ENCODE assay signal across 8 cellular contexts in genomic region chr11:6926208-6927029, GRCh38. TPM values are rescaled to one million over a fixed set of nuclear protein-coding genes. Genes with fewer than 3 reads are reported as not detected.
DNase-seq lines count a peak whose midpoint lies in the region; ATAC-seq, FAIRE-seq and TF ChIP-seq lines count a peak whose summit lies in the region.

ZNF215 (plus strand) TSS chr11:6926426; CDS start chr11:6932273, 5,847 bp downstream.

- peak within 1 kb of the TSS; percentile 3 to 84 (median 30) for H3K27ac Mint-ChIP-seq in brain

- peak within 1 kb of the TSS; percentile 89 to 99 (median 93) for H3K4me3 Mint-ChIP-seq in brain

- no peaks in the 10 kb centered on the region for H3K36me3 ChIP-seq in iPS-18a (ENCODE audit: control insufficient read depth, low read depth, low read length)
- no peaks in the 10 kb centered on the region for H3K36me3 ChIP-seq in sigmoid colon

- intact Hi-C loops in sigmoid colon (cut with DNase I) = loop anchor here (1.0 to 10.0 kb wide), 2 partner anchors 68 to 93 kb away; no protein-coding TSS in a partner anchor

- peaks cover 42% of the 10 kb centered on the region for H3K27me3 Mint-ChIP-seq in brain

- TF ChIP-seq POLR2A in sigmoid colon (IDR thresholded peaks at IDR 0.05) = no peak

- H3K9me3 ChIP-seq in iPS-18a (ENCODE audit: control insufficient read depth, low read depth, low read length) = no peaks in the 10 kb centered on the region
- H3K9me3 ChIP-seq in sigmoid colon = no peaks in the 10 kb centered on the region

- H3K4me1 ChIP-seq in iPS-18a (ENCODE audit: control insufficient read depth, low read depth, low read length) (peaks cover 19% of the 10 kb centered on the region), sigmoid colon (peaks cover 0 to 15% (median 10%) of the 10 kb centered on the region in 4 donors)

- FAIRE-seq in RCC 7860 (lab: Jason Lieb, UNC) = peak; percentile 60

- peak; percentile 84 for DNase-seq in DMS53 treated with DMSO at 0.1 percent for 48 hours (lab: John Stamatoyannopoulos, UW; ENCODE audit: unreplicated experiment)
- DNase-seq in RCC 7860 (ENCODE audit: low spot score) = peak; percentile 82
- DNase-seq in sigmoid colon = peak; percentile 85
- DNase-seq in KG1 (lab: John Stamatoyannopoulos, UW) = no peak

- peak; percentile 75 for ATAC-seq in GM19467 (IDR thresholded peaks at IDR 0.05; ENCODE audit: unreplicated experiment)
- peak; percentile 53 for ATAC-seq in HG03521 (IDR thresholded peaks at IDR 0.05; ENCODE audit: unreplicated experiment)

- H3K4me1 Mint-ChIP-seq in brain = peaks cover 24% of the 10 kb centered on the region

- H3K4me3 ChIP-seq in iPS-18a (ENCODE audit: low read length) = peak within 1 kb of the TSS; percentile 85
- peak within 1 kb of the TSS; percentile 43 to 70 (median 56) for H3K4me3 ChIP-seq in sigmoid colon

- peak within 1 kb of the TSS; percentile 87 for H3K9ac ChIP-seq in iPS-18a (ENCODE audit: low read length)

- no peak for TF ChIP-seq EP300 in sigmoid colon (IDR thresholded peaks at IDR 0.05)

- no peaks in the 10 kb centered on the region for H3K9me3 Mint-ChIP-seq in brain

- TF ChIP-seq CTCF in brain (conservative IDR thresholded peaks at IDR 0.05) = no peak
- TF ChIP-seq CTCF in sigmoid colon (IDR thresholded peaks at IDR 0.05) = no peak

- 1 to 2% methylated on average over 61 of the region's 61 CpGs for WGBS in sigmoid colon, 2 donors

- H3K27me3 ChIP-seq in iPS-18a (ENCODE audit: control insufficient read depth, insufficient read depth, low read length) = no peaks in the 10 kb centered on the region
- H3K27me3 ChIP-seq in sigmoid colon = no peaks in the 10 kb centered on the region

- no peaks in the 10 kb centered on the region for H3K36me3 Mint-ChIP-seq in brain

- H3K27ac ChIP-seq in iPS-18a (ENCODE audit: low read length) (peak within 1 kb of the TSS; percentile 18), sigmoid colon (peak within 1 kb of the TSS; percentile 38 to 67 (median 64))

RNA-seq across cellular contexts. Expression of gene ZNF215, which starts in this region (rescaled TPM):
- not detected for polyA plus RNA-seq in brain (ENCODE audit: insufficient read depth, low read depth, low replicate concordance)
- total RNA-seq in sigmoid colon = 1 to 10 TPM in 2 of 4 donors, under 1 TPM in 2; 0.41 to 3.0 (median 0.78) TPM
- 1 to 10 TPM in 2 of 3 donors, under 1 TPM in 1; 0.46 to 1.7 (median 1.2) TPM for polyA plus RNA-seq in sigmoid colon
